Comparison of ENCODE assay signal across 8 cellular contexts in the genomic region with DNA sequence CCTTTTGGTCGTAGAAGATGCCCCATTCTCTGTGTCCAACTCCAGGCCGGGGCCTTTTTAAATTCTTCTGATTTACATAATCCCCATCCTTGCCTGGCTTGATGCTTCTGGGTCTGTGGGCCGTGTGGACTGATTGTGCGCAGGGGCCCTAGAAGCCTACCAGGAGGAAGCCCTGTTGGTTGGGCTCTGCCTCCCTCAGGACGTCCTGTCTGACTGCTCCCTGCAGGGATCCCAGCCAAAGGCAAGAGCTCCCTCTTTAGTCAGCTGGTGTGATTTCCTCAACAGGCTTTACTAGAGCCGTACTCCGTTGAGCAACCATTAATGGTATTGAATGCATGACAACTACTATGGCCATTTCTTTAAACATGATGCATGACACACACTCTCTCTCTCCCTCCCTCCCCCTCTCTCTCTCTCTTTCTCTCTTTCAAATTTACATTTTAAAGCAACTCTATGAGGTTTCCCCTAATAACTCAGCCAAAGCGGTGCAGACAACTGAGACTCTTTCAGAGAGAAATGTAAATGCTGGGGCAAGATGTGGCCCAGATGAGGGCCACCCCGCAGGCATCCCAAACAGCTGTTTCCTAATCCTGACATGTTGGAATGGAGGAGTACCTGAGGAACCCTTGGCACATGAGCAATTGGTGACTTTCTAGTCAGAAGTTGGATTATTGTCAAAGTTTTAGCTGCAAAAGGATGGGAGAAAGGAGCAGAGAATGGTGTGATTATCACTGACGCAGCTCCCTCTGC.
DNase-seq lines count a peak whose midpoint lies in the region; ATAC-seq lines count a peak whose summit lies in the region.
"Had no signal": no experiment of that assay in that cellular context is flagged by ENCODE, and none has a peak within 500 bp of the region (broad histone marks: within the 10 kb centered on the region; RNA-seq: fewer than 3 reads in every experiment).

No MANE protein-coding gene starts in this region.

- H3K27me3 ChIP-seq in GM23248 (replicated peaks; ENCODE audit: insufficient read depth), result no peaks in the 10 kb centered on the region; the same call in 1 of the 2 replicates
- H3K27me3 ChIP-seq: tibial nerve had no signal

- H3F3A ChIP-seq in GM23248 (ENCODE audit: insufficient read depth), result no peaks in the 10 kb centered on the region

- no peaks in the 10 kb centered on the region for H3K4me1 ChIP-seq in GM23248 (ENCODE audit: insufficient read depth)
- H3K4me1 ChIP-seq: tibial nerve had no signal

- no peaks in the 10 kb centered on the region for H3K9me2 ChIP-seq in GM23248 (ENCODE audit: insufficient read depth)

- no peaks in the 10 kb centered on the region for H3K79me2 ChIP-seq in GM23248 (ENCODE audit: insufficient read depth)

- H2AFZ ChIP-seq in GM23248, result no peak overlapping the region

- H3K27ac ChIP-seq in GM23248, result no peak overlapping the region
- H3K27ac ChIP-seq: tibial nerve had no signal

- 55 to 58% methylated on average over 10 of the region's 10 CpGs for WGBS in GM23248 (ENCODE audit: low coverage in 1 of 2, low lambda C conversion rate in 2 of 2, missing lambda C conversion rate in 2 of 2), 2 experiments

- no peak overlapping the region for H3K4me2 ChIP-seq in GM23248 (ENCODE audit: unreplicated experiment)

- H3K4me3 ChIP-seq in GM23248, result no peak overlapping the region
- H3K4me3 ChIP-seq: tibial nerve had no signal

- H3K36me3 ChIP-seq in GM23248 (ENCODE audit: low read depth), result no peaks in the 10 kb centered on the region
- H3K36me3 ChIP-seq: tibial nerve had no signal

- H3K9me3 ChIP-seq in GM23248 (ENCODE audit: low read depth), result no peaks in the 10 kb centered on the region
- H3K9me3 ChIP-seq: tibial nerve had no signal

- no peak overlapping the region for H3K9ac ChIP-seq in GM23248

- in situ Hi-C loops in GM23248 (cut with MboI), result no loop called here

- H4K20me1 ChIP-seq in GM23248 (ENCODE audit: insufficient read depth), result no peaks in the 10 kb centered on the region

- DNase-seq in GM23248 (peak; percentile 39), OCI-M1 (lab: John Stamatoyannopoulos, UW) (peak; percentile 52), globus pallidus (ENCODE audit: low spot score) (peak; percentile 36), renal cortical epithelial cell (ENCODE audit: low read depth) (peak; percentile 26), SHP77 (lab: John Stamatoyannopoulos, UW) (no peak), NCI-H2171 treated with DMSO at 0.1 percent for 48 hours (lab: John Stamatoyannopoulos, UW) (no peak)

- ATAC-seq in HG02981 (IDR thresholded peaks at IDR 0.05; ENCODE audit: unreplicated experiment), result no peak

Comparison
In these comparisons a context has a peak if more than half of its experiments do, and no peak if none do; other contexts are left out.
1. DNase-seq: peak in GM23248 (single experiment), OCI-M1 (single experiment), globus pallidus (single experiment) and renal cortical epithelial cell (single experiment); none in SHP77 (0 of 2) and NCI-H2171 treated with DMSO at 0.1 percent for 48 hours (single experiment).